ENCODE assay signal across 24 cellular contexts in the genomic region with DNA sequence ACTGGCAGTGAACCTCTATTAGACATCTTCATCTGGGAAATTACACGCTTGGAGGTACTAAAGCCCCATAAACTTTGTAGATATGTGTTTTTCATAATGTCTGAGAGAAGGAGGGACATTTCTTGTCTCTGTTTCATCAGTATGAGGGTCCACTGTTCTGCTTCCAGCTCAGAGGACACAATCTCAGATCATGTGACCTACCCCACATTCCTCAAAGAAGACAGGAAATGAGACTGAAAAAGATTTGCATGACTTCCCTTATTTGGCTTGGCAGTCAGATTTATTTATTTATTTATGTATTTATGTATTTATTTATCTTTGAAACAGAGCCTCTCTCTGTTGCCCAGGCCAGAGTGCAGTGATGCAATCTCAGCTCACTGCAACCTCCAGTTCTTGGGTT.
DNase-seq lines count a peak whose midpoint lies in the region; ATAC-seq and TF ChIP-seq lines count a peak whose summit lies in the region.
"Had no signal": no experiment of that assay in that cellular context is flagged by ENCODE, and none has a peak within 500 bp of the region (broad histone marks: within the 10 kb centered on the region; RNA-seq: fewer than 3 reads in every experiment).

No MANE protein-coding gene starts in this region.

- TF ChIP-seq EP300 in sigmoid colon (IDR thresholded peaks at IDR 0.05): no peak

- H3K4me3 Mint-ChIP-seq in neural crest cell: no peak overlapping the region
- H3K4me3 Mint-ChIP-seq: CD4-positive, CD25-positive, alpha-beta regulatory T cell had no signal

- no peaks in the 10 kb centered on the region for H3K27me3 Mint-ChIP-seq in neural crest cell (ENCODE audit: low read depth)
- H3K27me3 Mint-ChIP-seq: CD4-positive, CD25-positive, alpha-beta regulatory T cell had no signal

- intact Hi-C loops in sigmoid colon (cut with DNase I): no loop called here

- H3K9me3 Mint-ChIP-seq in neural crest cell: no peaks in the 10 kb centered on the region

- peaks cover 36% of the 10 kb centered on the region for H3K4me1 Mint-ChIP-seq in neural crest cell

- no peak overlapping the region for H3K9ac ChIP-seq in adipocyte (ENCODE audit: low read length)
- H3K9ac ChIP-seq: BLaER1 had no signal

- H3K27me3 ChIP-seq in adipocyte (replicated peaks; ENCODE audit: control insufficient read depth, insufficient read depth, low read length) (no peaks in the 10 kb centered on the region), sigmoid colon (no peaks in the 10 kb centered on the region)
- H3K27me3 ChIP-seq: BLaER1, MG63, Peyer's patch had no signal

- no peak for TF ChIP-seq CTCF in neural crest cell (conservative IDR thresholded peaks at IDR 0.05)
- no peak for TF ChIP-seq CTCF in sigmoid colon (IDR thresholded peaks at IDR 0.05)

- H3K27ac Mint-ChIP-seq in neural crest cell (ENCODE audit: unreplicated experiment): peak overlapping the region; percentile 91
- H3K27ac Mint-ChIP-seq: CD4-positive, CD25-positive, alpha-beta regulatory T cell had no signal

- H3K4me3 ChIP-seq in adipocyte (ENCODE audit: low read length) (no peak overlapping the region), sigmoid colon (no peak overlapping the region)
- H3K4me3 ChIP-seq: BLaER1, GM12878, MG63, Peyer's patch, SK-N-MC had no signal

- peaks cover 3% of the 10 kb centered on the region for H3K36me3 Mint-ChIP-seq in neural crest cell (ENCODE audit: low read depth)
- H3K36me3 Mint-ChIP-seq: CD4-positive, CD25-positive, alpha-beta regulatory T cell had no signal

- H3K4me1 ChIP-seq in adipocyte (ENCODE audit: control insufficient read depth, insufficient read depth, low read length) (no peaks in the 10 kb centered on the region), sigmoid colon (no peaks in the 10 kb centered on the region)
- H3K4me1 ChIP-seq: Peyer's patch had no signal

- no peak for ATAC-seq in HG03442 (IDR thresholded peaks at IDR 0.05; ENCODE audit: unreplicated experiment)
- ATAC-seq: GM12878, HCT116, HepG2 had no signal

- 90 to 92% methylated on average over 1 of the region's 1 CpG for WGBS in sigmoid colon, 2 donors

- H3K9me3 ChIP-seq in adipocyte (ENCODE audit: control insufficient read depth, low read length) (no peaks in the 10 kb centered on the region), sigmoid colon (no peaks in the 10 kb centered on the region)
- H3K9me3 ChIP-seq: BLaER1, MG63, Peyer's patch had no signal

- TF ChIP-seq POLR2A in sigmoid colon (IDR thresholded peaks at IDR 0.05): no peak

- H3K36me3 ChIP-seq in adipocyte (ENCODE audit: control insufficient read depth, insufficient read depth, low read length, severe bottlenecking) (no peaks in the 10 kb centered on the region), sigmoid colon (no peaks in the 10 kb centered on the region)
- H3K36me3 ChIP-seq: BLaER1, MG63, Peyer's patch had no signal

- no peak overlapping the region for H3K27ac ChIP-seq in sigmoid colon
- H3K27ac ChIP-seq: BLaER1, Peyer's patch, SK-N-MC had no signal

- DNase-seq in EL (peak; percentile 2), adipocyte (ENCODE audit: low read depth) (peak; percentile 1), foreskin melanocyte (peak; percentile 87), neural crest cell (ENCODE audit: low read depth, low spot score) (no peak), sigmoid colon (no peak), epidermal melanocyte (ENCODE audit: insufficient read length, low spot score) (no peak)
- DNase-seq in effector CD4-positive, alpha-beta T cell: no peak
- DNase-seq: CD4-positive, CD25-positive, alpha-beta regulatory T cell; COR-L47; DMS53; GDM1; KBM-7; MG63; NCI-H1694; NCI-H2029 treated with DMSO at 0.1 percent for 48 hours; NCI-H526 treated with DMSO at 0.1 percent for 48 hours; Peyer's patch; SHP77 treated with DMSO at 0.1 percent for 48 hours had no signal

Comparison
In these comparisons a context has a peak if more than half of its experiments do, and no peak if none do; other contexts are left out.
1. DNase-seq: peak in EL (single experiment), adipocyte (single experiment) and foreskin melanocyte (single experiment); none in neural crest cell (single experiment), sigmoid colon (single experiment), epidermal melanocyte (single experiment) and effector CD4-positive, alpha-beta T cell (single experiment).